In genomic region chr16:17419266-17419665, GRCh38 we compare ENCODE assay signal across 7 cellular contexts.
"Had no signal": no experiment of that assay in that cellular context is flagged by ENCODE, and none has a peak within 500 bp of the region (broad histone marks: within the 10 kb centered on the region; RNA-seq: fewer than 3 reads in every experiment).

No MANE protein-coding gene starts in this region.

- H3K27ac ChIP-seq: GM23248 had no signal

- H3K4me3 Mint-ChIP-seq: IgD-negative memory B cell had no signal

- H3K4me3 ChIP-seq: GM23248 had no signal

- FAIRE-seq: HTR-8/SVneo had no signal

- DNase-seq: GM23248, GOT3, H7, HCEC 1CT, KG1 had no signal

- H2AFZ ChIP-seq: GM23248 had no signal

- H3K9ac ChIP-seq: GM23248 had no signal
